Comparison of ENCODE assay signal across 8 cellular contexts in genomic region chr7:128791968-128792319, GRCh38. TPM values are rescaled to one million over a fixed set of nuclear protein-coding genes. Genes with fewer than 3 reads are reported as not detected.
DNase-seq lines count a peak whose midpoint lies in the region; ATAC-seq and TF ChIP-seq lines count a peak whose summit lies in the region.

CCDC136 (plus strand) TSS chr7:128791968; CDS start chr7:128792412, 444 bp downstream.

- H3K4me1 ChIP-seq in esophagus squamous epithelium: peaks cover 9 to 34% (median 9%) of the 10 kb centered on the region in 3 donors
- H3K4me1 ChIP-seq in osteoblast (ENCODE audit: insufficient read depth, low read length): peaks cover 4% of the 10 kb centered on the region

- ATAC-seq in HG03159 (IDR thresholded peaks at IDR 0.05; ENCODE audit: unreplicated experiment) (no peak), HG02623 (IDR thresholded peaks at IDR 0.05; ENCODE audit: unreplicated experiment) (no peak)

- H2AFZ ChIP-seq in osteoblast (ENCODE audit: low read length): peak within 1 kb of the TSS; percentile 85

- DNase-seq in GM03348 (ENCODE audit: low spot score) (peak; percentile 37), RKO (ENCODE audit: low spot score) (peak; percentile 65), esophagus squamous epithelium (lab: John Stamatoyannopoulos, UW) (no peak), osteoblast (ENCODE audit: insufficient read length, low spot score, missing footprints) (peak; percentile 94), dermis blood vessel endothelial cell (no peak), 8988T (no peak)

- H3K36me3 ChIP-seq in esophagus squamous epithelium: no peaks in the 10 kb centered on the region
- H3K36me3 ChIP-seq in osteoblast (ENCODE audit: insufficient read depth, low read length): no peaks in the 10 kb centered on the region

- H3K79me2 ChIP-seq in osteoblast (ENCODE audit: insufficient read depth, low read length): no peaks in the 10 kb centered on the region

- H3K27me3 ChIP-seq in esophagus squamous epithelium (peaks cover 0 to 27% (median 2%) of the 10 kb centered on the region in 4 donors), osteoblast (ENCODE audit: insufficient read depth, low read length) (peaks cover 12% of the 10 kb centered on the region)

- no peaks in the 10 kb centered on the region for H4K20me1 ChIP-seq in osteoblast (ENCODE audit: insufficient read depth, low read length)

- intact Hi-C loops in esophagus squamous epithelium (cut with DNase I): no loop called here

- WGBS in esophagus squamous epithelium, 2 donors: 0 to 30% methylated on average over 5 to 7 of the region's 9 CpGs

- H3K9me3 ChIP-seq in esophagus squamous epithelium (no peaks in the 10 kb centered on the region), osteoblast (ENCODE audit: low read depth, low read length) (no peaks in the 10 kb centered on the region)

- H3K27ac ChIP-seq in esophagus squamous epithelium (peak within 1 kb of the TSS; percentile 35 to 71 (median 66)), osteoblast (ENCODE audit: low read depth, low read length) (no peak within 1 kb of the TSS)

- no peak for TF ChIP-seq POLR2A in esophagus squamous epithelium (IDR thresholded peaks at IDR 0.05)

- peak within 1 kb of the TSS; percentile 90 for H3K4me2 ChIP-seq in osteoblast (ENCODE audit: insufficient read depth, low read length)

- no peak for TF ChIP-seq CTCF in esophagus squamous epithelium (IDR thresholded peaks at IDR 0.05)
- no peak for TF ChIP-seq CTCF in osteoblast (IDR thresholded peaks at IDR 0.05; ENCODE audit: extremely low read depth, low read depth, low read length)

- peak within 1 kb of the TSS; percentile 61 to 90 (median 76) for H3K4me3 ChIP-seq in esophagus squamous epithelium
- H3K4me3 ChIP-seq in osteoblast (ENCODE audit: insufficient read depth, low read length): peak within 1 kb of the TSS; percentile 80

RNA-seq across cellular contexts. Expression of gene CCDC136, which starts in this region (rescaled TPM):
- total RNA-seq in esophagus squamous epithelium (1 to 10 TPM in 2 of 4 donors, under 1 TPM in 2; 0.09 to 5.1 (median 2.2) TPM), osteoblast (7.2 and 10.0 TPM in 2 replicates), dermis blood vessel endothelial cell (0.88 and 1.7 TPM in 2 replicates)

Comparison
In these comparisons a context has a peak if more than half of its experiments do, and no peak if none do; other contexts are left out.
1. DNase-seq: peak in GM03348 (single experiment), RKO (single experiment) and osteoblast (single experiment); none in esophagus squamous epithelium (single experiment), dermis blood vessel endothelial cell (single experiment) and 8988T (single experiment).